Comparison of ENCODE assay signal across 1 cellular context in genomic region chr17:79741401-79741750, GRCh38.
TF ChIP-seq lines count a peak whose summit lies in the region.

No MANE protein-coding gene starts in this region.

TF ChIP-seq in WTC11, 78 proteins besides CTCF, POLR2A, EP300 and RAD21 (continued from another document):
- TF ChIP-seq ATF2 (CRISPR knock-in tag; IDR thresholded peaks at IDR 0.05; ENCODE audit: borderline replicate concordance, low read depth) (no peak), TEAD4 (CRISPR knock-in tag; IDR thresholded peaks at IDR 0.05) (no peak), CBFB (CRISPR knock-in tag; IDR thresholded peaks at IDR 0.05; ENCODE audit: low read depth) (no peak)
